ENCODE assay signal across 8 cellular contexts in the genomic region with DNA sequence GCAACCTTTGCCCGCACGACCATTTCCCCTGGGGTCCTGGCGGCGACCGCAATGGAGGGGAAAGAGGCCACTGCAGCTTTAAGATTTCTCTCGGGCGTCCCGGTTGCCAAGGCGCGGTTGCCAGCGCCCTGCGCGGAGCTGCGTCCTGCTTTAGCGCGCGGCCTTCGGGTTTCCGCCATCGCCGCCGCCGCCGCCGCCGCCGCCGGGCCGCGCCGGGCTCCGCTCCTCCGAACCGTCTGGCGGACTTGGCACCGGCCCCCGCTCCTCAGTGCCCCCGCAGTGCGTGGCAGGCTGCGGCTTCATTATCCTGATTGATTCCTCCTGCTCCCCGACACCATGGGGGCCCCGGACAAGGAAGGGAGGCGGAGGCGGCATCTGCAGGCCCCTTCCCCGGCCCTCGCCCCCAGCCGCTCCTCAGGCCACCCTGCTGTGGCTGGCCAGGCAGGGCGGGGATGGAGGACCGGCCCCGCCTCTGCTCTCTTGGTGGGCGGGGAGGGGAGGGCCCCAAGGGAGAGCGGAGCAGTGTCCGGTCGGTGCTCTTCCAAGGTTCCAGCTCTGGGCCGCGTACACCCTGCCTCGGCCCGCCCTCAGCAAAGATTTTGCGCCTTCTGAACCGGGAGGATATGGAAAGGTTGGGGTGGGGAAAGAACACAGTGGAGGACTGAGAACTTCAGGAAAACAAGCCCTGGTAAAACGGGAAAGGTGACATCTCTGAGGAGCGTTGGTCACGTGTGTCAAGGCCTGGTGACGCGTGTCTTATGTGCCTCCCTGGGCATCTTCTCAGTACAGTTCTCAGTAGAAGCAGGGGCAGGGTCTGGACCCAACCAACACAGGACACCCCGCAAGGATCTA. TPM values are rescaled to one million over a fixed set of nuclear protein-coding genes. Genes with fewer than 3 reads are reported as not detected.
A peak's percentile ranks its signal among the peaks of the same experiment; 100 is the strongest.
DNase-seq lines count a peak whose midpoint lies in the region; ATAC-seq and TF ChIP-seq lines count a peak whose summit lies in the region.

No MANE protein-coding gene starts in this region.

- H3K36me3 Mint-ChIP-seq in neural progenitor cell: peaks cover 15% of the 10 kb centered on the region

- H3K9me3 ChIP-seq in gastroesophageal sphincter (peaks cover 0 to 7% (median 0%) of the 10 kb centered on the region in 3 donors), neural progenitor cell (ENCODE audit: low read depth) (no peaks in the 10 kb centered on the region), aorta (ENCODE audit: control insufficient read depth, low read length) (no peaks in the 10 kb centered on the region)

- TF ChIP-seq POLR2A in gastroesophageal sphincter (IDR thresholded peaks at IDR 0.05): peak; percentile 12 to 43

- peak; percentile 88 for DNase-seq in AG08395 (ENCODE audit: low spot score)
- DNase-seq in GM13977 (ENCODE audit: low spot score): peak; percentile 85
- DNase-seq in NCI-H748 (lab: John Stamatoyannopoulos, UW; ENCODE audit: unreplicated experiment): peak; percentile 80
- DNase-seq in activated naive CD4-positive, alpha-beta T cell treated with anti-CD3 and anti-CD28 coated beads, Interleukin-2, amount 50 U/mL, for 16 hours: peak; percentile 33
- DNase-seq in neural progenitor cell (ENCODE audit: low spot score): peak; percentile 82
- DNase-seq in aorta: peak; percentile 87 to 88
- DNase-seq in mesenteric fat pad (ENCODE audit: low spot score): no peak

- TF ChIP-seq CTCF in GM13977 (IDR thresholded peaks at IDR 0.05; ENCODE audit: extremely low read depth, insufficient read depth, missing control alignments): no peak
- TF ChIP-seq CTCF in gastroesophageal sphincter (IDR thresholded peaks at IDR 0.05): no peak
- TF ChIP-seq CTCF in neural progenitor cell (IDR thresholded peaks at IDR 0.05): no peak

- H3K27ac ChIP-seq in gastroesophageal sphincter (peak overlapping the region; percentile 3 to 93 (median 90)), neural progenitor cell (no peak overlapping the region), aorta (ENCODE audit: low read depth in 1 of 2, low read length in 2 of 2) (no peak overlapping the region)

- H3K36me3 ChIP-seq in gastroesophageal sphincter (peaks cover 0 to 16% of the 10 kb centered on the region in 2 donors), neural progenitor cell (no peaks in the 10 kb centered on the region), aorta (ENCODE audit: control insufficient read depth in 1 of 2, insufficient read depth in 2 of 2, low read length in 1 of 2) (peaks cover 0 to 1% of the 10 kb centered on the region in 2 donors)

- peak overlapping the region; percentile 93 for H3K4me3 Mint-ChIP-seq in neural progenitor cell

- H3K4me3 ChIP-seq in gastroesophageal sphincter (peak overlapping the region; percentile 32 to 75), neural progenitor cell (peak overlapping the region; percentile 69), aorta (ENCODE audit: low read length in 2 of 2) (peak overlapping the region; percentile 76 to 82)

- in situ Hi-C loops in GM13977 (cut with MboI; ENCODE audit: low pct_unique_long_range_greater_than_20kb, low sequenced_read_pairs, unreplicated experiment): no loop called here

- no peaks in the 10 kb centered on the region for H3K79me2 ChIP-seq in neural progenitor cell (ENCODE audit: low read depth)

- intact Hi-C loops in aorta (cut with DNase I): no loop called here

- 4% methylated on average over 8 of the region's 66 CpGs; no CpG with 5 or more reads in 1 of the 2 donors for WGBS in gastroesophageal sphincter (ENCODE audit: low coverage in 1 of 2), 2 donors
- 2% methylated on average over 51 to 66 of the region's 66 CpGs for WGBS in aorta, 2 donors

- H3K9ac ChIP-seq in neural progenitor cell: no peak overlapping the region

- H3K4me2 ChIP-seq in neural progenitor cell: peak overlapping the region; percentile 91

- no peak for TF ChIP-seq EP300 in gastroesophageal sphincter (IDR thresholded peaks at IDR 0.05)

- H3K27ac Mint-ChIP-seq in neural progenitor cell: peak overlapping the region; percentile 95

- peak overlapping the region; percentile 64 for H2AFZ ChIP-seq in neural progenitor cell (replicated peaks)

- H3K27me3 ChIP-seq in gastroesophageal sphincter: no peaks in the 10 kb centered on the region
- peaks cover 33% of the 10 kb centered on the region for H3K27me3 ChIP-seq in neural progenitor cell
- no peaks in the 10 kb centered on the region for H3K27me3 ChIP-seq in aorta (ENCODE audit: control insufficient read depth in 1 of 2, insufficient read depth in 2 of 2, low read length in 1 of 2)

- no peaks in the 10 kb centered on the region for H3K9me3 Mint-ChIP-seq in neural progenitor cell

- peaks cover 26% of the 10 kb centered on the region for H3F3A ChIP-seq in neural progenitor cell (ENCODE audit: low read depth)

- H3K4me1 Mint-ChIP-seq in neural progenitor cell: peaks cover 21% of the 10 kb centered on the region

- H4K20me1 ChIP-seq in neural progenitor cell (ENCODE audit: low read depth): no peaks in the 10 kb centered on the region

- H3K4me1 ChIP-seq in gastroesophageal sphincter (peaks cover 0 to 19% (median 9%) of the 10 kb centered on the region in 3 donors), neural progenitor cell (peaks cover 11% of the 10 kb centered on the region), aorta (ENCODE audit: control insufficient read depth in 1 of 2, insufficient read depth in 2 of 2, low read length in 2 of 2) (no peaks in the 10 kb centered on the region)

- H3K27me3 Mint-ChIP-seq in neural progenitor cell (ENCODE audit: insufficient read depth, low read depth): peaks cover 10% of the 10 kb centered on the region

- ATAC-seq in gastroesophageal sphincter: peak; percentile 97
- peak; percentile 90 for ATAC-seq in aorta (ENCODE audit: low FRiP score)

RNA-seq across cellular contexts. Expression of a gene that starts 34.0 kb away (rescaled TPM):
- total RNA-seq in gastroesophageal sphincter (not detected), neural progenitor cell (ENCODE audit: low replicate concordance) (not detected in 2 replicates), aorta (not detected), mesenteric fat pad (not detected)
- not detected for polyA plus RNA-seq in aorta

RNA-seq across cellular contexts. Expression of a gene that starts 53.1 kb away (rescaled TPM):
- 10 to 100 TPM in 1 of 4 donors, 1 to 10 TPM in 3; 2.7 to 12.2 (median 8.6) TPM for total RNA-seq in gastroesophageal sphincter
- total RNA-seq in neural progenitor cell (ENCODE audit: low replicate concordance): 0.90 TPM in 1 of 2 replicates, not detected in the other
- total RNA-seq in aorta: 1 to 10 TPM; 1.0 to 2.5 TPM
- 10 to 100 TPM in 1 of 2 donors, not detected in 1; 13.5 TPM for polyA plus RNA-seq in aorta
- 33.1 TPM for total RNA-seq in mesenteric fat pad

Comparison
In these comparisons a context has a peak if more than half of its experiments do, and no peak if none do; other contexts are left out.
1. H3K27ac ChIP-seq: peak in gastroesophageal sphincter (4 of 4); none in neural progenitor cell (single experiment) and aorta (0 of 2).
2. Peak in every context shown above with its lines, with median percentiles within 50 percentile points of each other: H3K4me3 ChIP-seq.